ENCODE assay signal across 10 cellular contexts in genomic region chr7:33986951-33987948, GRCh38.
A peak's percentile ranks its signal among the peaks of the same experiment; 100 is the strongest.
DNase-seq lines count a peak whose midpoint lies in the region; ATAC-seq and TF ChIP-seq lines count a peak whose summit lies in the region.
"Had no signal": no experiment of that assay in that cellular context is flagged by ENCODE, and none has a peak within 500 bp of the region (broad histone marks: within the 10 kb centered on the region; RNA-seq: fewer than 3 reads in every experiment).

No MANE protein-coding gene starts in this region.

- TF ChIP-seq CTCF in fibroblast of mammary gland (conservative IDR thresholded peaks at IDR 0.05; ENCODE audit: control insufficient read depth, insufficient read depth, low read depth, low read length) = no peak

- CTCF ChIA-PET in activated CD8-positive, alpha-beta T cell treated with anti-CD3 and anti-CD28 coated beads, Interleukin-2, amount 10 ng/mL, durations not matched to agents 7 days and 5 days (lab: Charles Lee) = no interaction called here

- H3K4me1 ChIP-seq in skeletal muscle satellite cell (ENCODE audit: control insufficient read depth, insufficient read depth, low read length) = peaks cover 32% of the 10 kb centered on the region

- peak overlapping the region; percentile 67 for H3K9ac ChIP-seq in skeletal muscle satellite cell (ENCODE audit: low read depth, low read length)

- ATAC-seq in activated CD8-positive, alpha-beta T cell treated with anti-CD3 and anti-CD28 coated beads, Interleukin-2, amount 10 ng/mL, durations not matched to agents 7 days and 5 days = no peak
- ATAC-seq: activated T-cell treated with anti-CD3 and anti-CD28 coated beads, Interleukin-2, amount 50 U/mL, for 4 hours had no signal

- H3K4me3 ChIP-seq in fibroblast of mammary gland (ENCODE audit: control insufficient read depth, low read depth, low read length) = peak overlapping the region; percentile 30
- peak overlapping the region; percentile 33 for H3K4me3 ChIP-seq in skeletal muscle satellite cell (ENCODE audit: low read length)

- DNase-seq in GM04503 (ENCODE audit: low read depth) (peak; percentile 100), RKO (ENCODE audit: low spot score) (peak; percentile 91), fibroblast of mammary gland (ENCODE audit: low read depth) (peak; percentile 100), cerebellum (ENCODE audit: low spot score) (no peak), NCI-H526 (lab: John Stamatoyannopoulos, UW) (no peak), Kasumi-1 (lab: John Stamatoyannopoulos, UW) (no peak)
- no peak for DNase-seq in activated CD8-positive, alpha-beta T cell treated with anti-CD3 and anti-CD28 coated beads, Interleukin-2, amount 10 ng/mL, durations not matched to agents 7 days and 5 days
- DNase-seq: activated T-cell treated with anti-CD3 and anti-CD28 coated beads, Interleukin-2, amount 50 U/mL, for 4 hours had no signal

- H3K36me3 ChIP-seq in skeletal muscle satellite cell (ENCODE audit: insufficient read depth, low read length) = no peaks in the 10 kb centered on the region

- no peak overlapping the region for H3K4me3 Mint-ChIP-seq in activated CD8-positive, alpha-beta T cell treated with anti-CD3 and anti-CD28 coated beads, Interleukin-2, amount 10 ng/mL, durations not matched to agents 7 days and 5 days
- H3K4me3 Mint-ChIP-seq: activated T-cell treated with anti-CD3 and anti-CD28 coated beads, Interleukin-2, amount 50 U/mL, for 4 hours; memory B cell had no signal

- POLR2A ChIA-PET in activated CD8-positive, alpha-beta T cell treated with anti-CD3 and anti-CD28 coated beads, Interleukin-2, amount 10 ng/mL, durations not matched to agents 7 days and 5 days (lab: Charles Lee) = no interaction called here

- no peaks in the 10 kb centered on the region for H3K27me3 Mint-ChIP-seq in activated CD8-positive, alpha-beta T cell treated with anti-CD3 and anti-CD28 coated beads, Interleukin-2, amount 10 ng/mL, durations not matched to agents 7 days and 5 days (ENCODE audit: low read depth)
- H3K27me3 Mint-ChIP-seq: memory B cell had no signal

- H3K4me2 ChIP-seq in skeletal muscle satellite cell (ENCODE audit: low read length) = peak overlapping the region; percentile 75

- no peaks in the 10 kb centered on the region for H3K36me3 Mint-ChIP-seq in activated CD8-positive, alpha-beta T cell treated with anti-CD3 and anti-CD28 coated beads, Interleukin-2, amount 10 ng/mL, durations not matched to agents 7 days and 5 days (ENCODE audit: low read depth)
- H3K36me3 Mint-ChIP-seq: memory B cell had no signal

- H3K27ac Mint-ChIP-seq in activated CD8-positive, alpha-beta T cell treated with anti-CD3 and anti-CD28 coated beads, Interleukin-2, amount 10 ng/mL, durations not matched to agents 7 days and 5 days = no peak overlapping the region
- H3K27ac Mint-ChIP-seq: memory B cell had no signal

- no peaks in the 10 kb centered on the region for H3K9me3 Mint-ChIP-seq in activated CD8-positive, alpha-beta T cell treated with anti-CD3 and anti-CD28 coated beads, Interleukin-2, amount 10 ng/mL, durations not matched to agents 7 days and 5 days (ENCODE audit: insufficient read depth)
- H3K9me3 Mint-ChIP-seq: activated T-cell treated with anti-CD3 and anti-CD28 coated beads, Interleukin-2, amount 50 U/mL, for 4 hours; memory B cell had no signal

- H3K4me1 Mint-ChIP-seq in activated CD8-positive, alpha-beta T cell treated with anti-CD3 and anti-CD28 coated beads, Interleukin-2, amount 10 ng/mL, durations not matched to agents 7 days and 5 days (ENCODE audit: low read depth) = no peaks in the 10 kb centered on the region
- H3K4me1 Mint-ChIP-seq: memory B cell had no signal

- H3K9me3 ChIP-seq in skeletal muscle satellite cell (replicated peaks; ENCODE audit: low read length) = no peaks in the 10 kb centered on the region

- no peaks in the 10 kb centered on the region for H3K27me3 ChIP-seq in skeletal muscle satellite cell (ENCODE audit: control insufficient read depth, insufficient read depth, low read length)

Comparison
In these comparisons a context has a peak if more than half of its experiments do, and no peak if none do; other contexts are left out.
1. DNase-seq: peak in GM04503 (single experiment), RKO (single experiment) and fibroblast of mammary gland (single experiment); none in cerebellum (single experiment), NCI-H526 (0 of 2), Kasumi-1 (0 of 2) and activated CD8-positive, alpha-beta T cell treated with anti-CD3 and anti-CD28 coated beads, Interleukin-2, amount 10 ng/mL, durations not matched to agents 7 days and 5 days (single experiment).